Comparison of ENCODE assay signal across 9 cellular contexts in the genomic region with DNA sequence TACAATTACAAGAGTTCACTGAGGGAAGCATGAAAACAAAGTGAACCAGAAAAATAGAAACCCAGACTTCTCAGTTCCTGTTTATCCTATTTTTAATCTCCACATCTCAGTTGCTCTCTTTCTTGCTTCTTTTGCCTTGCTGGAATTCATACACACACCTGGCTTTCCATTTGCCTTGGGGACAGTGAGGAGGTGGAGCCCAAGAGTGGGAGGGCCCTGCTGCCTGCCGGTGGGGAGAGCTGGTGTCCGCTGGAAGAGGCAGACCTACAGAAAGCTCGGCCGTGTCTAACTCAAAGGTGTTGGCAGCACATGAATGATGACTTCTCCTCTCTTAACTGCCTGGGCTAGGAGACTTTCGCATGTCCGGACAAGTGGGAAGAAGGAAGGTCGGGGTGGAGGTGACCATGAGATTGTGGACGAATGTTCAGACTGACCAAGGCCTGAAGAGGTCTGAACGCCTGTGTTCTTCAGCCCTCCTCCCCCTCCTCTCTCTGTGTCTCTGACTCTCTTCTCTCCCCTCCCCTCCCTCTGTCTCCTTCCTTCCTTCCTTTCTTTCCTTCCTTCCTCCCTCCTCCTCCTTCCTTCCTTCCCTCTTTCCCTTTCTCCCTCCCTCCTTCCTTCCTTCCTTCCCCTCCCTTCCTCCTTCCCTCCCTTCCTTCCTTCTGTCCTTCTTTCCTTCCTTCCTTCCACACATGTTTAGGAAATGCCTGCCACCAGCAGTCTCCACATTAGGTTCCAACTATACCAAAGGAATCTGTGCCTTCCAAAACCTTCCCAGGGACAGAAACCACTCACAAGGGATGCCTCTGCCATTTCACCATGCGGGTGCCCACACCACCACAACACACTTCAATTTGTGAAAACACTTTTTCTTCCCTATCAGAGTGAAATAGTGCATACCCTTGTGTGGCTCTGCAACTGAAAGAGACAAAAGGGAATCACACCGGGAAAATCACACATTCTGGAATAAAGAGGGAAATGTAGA.
DNase-seq lines count a peak whose midpoint lies in the region; ATAC-seq and TF ChIP-seq lines count a peak whose summit lies in the region.
"Had no signal": no experiment of that assay in that cellular context is flagged by ENCODE, and none has a peak within 500 bp of the region (broad histone marks: within the 10 kb centered on the region; RNA-seq: fewer than 3 reads in every experiment).

No MANE protein-coding gene starts in this region.

- no peaks in the 10 kb centered on the region for H4K20me1 ChIP-seq in smooth muscle cell (ENCODE audit: low read depth)

- H3K27ac ChIP-seq in foreskin keratinocyte (peak overlapping the region; percentile 56), smooth muscle cell (ENCODE audit: low read depth) (peak overlapping the region; percentile 94)

- no peaks in the 10 kb centered on the region for H3K9me3 ChIP-seq in smooth muscle cell (replicated peaks; ENCODE audit: low read depth)

- no peak for TF ChIP-seq CTCF in foreskin keratinocyte (conservative IDR thresholded peaks at IDR 0.05)
- no peak for TF ChIP-seq CTCF in smooth muscle cell (IDR thresholded peaks at IDR 0.05; ENCODE audit: borderline replicate concordance, insufficient read depth, poor library complexity, severe bottlenecking)

- peaks cover 18% of the 10 kb centered on the region for H3F3A ChIP-seq in smooth muscle cell (ENCODE audit: low read depth)

- DNase-seq in NCI-H510A treated with DMSO at 0.1 percent for 48 hours (lab: John Stamatoyannopoulos, UW) = peak; percentile 37
- DNase-seq in NCI-H510A (lab: John Stamatoyannopoulos, UW) = no peak
- DNase-seq in NOMO-1 treated with DMSO at 0.1 percent for 48 hours (lab: John Stamatoyannopoulos, UW; ENCODE audit: unreplicated experiment) = peak; percentile 37
- DNase-seq in foreskin keratinocyte = peak in 1 of 2 donors; percentile 52
- no peak for DNase-seq in smooth muscle cell (lab: John Stamatoyannopoulos, UW; ENCODE audit: unreplicated experiment)
- DNase-seq in cerebellar nuclear complex (lab: John Stamatoyannopoulos, UW) = no peak
- no peak for DNase-seq in GM19238 (ENCODE audit: insufficient read length, low spot score)
- DNase-seq: activated CD8-positive, alpha-beta memory T cell treated with anti-CD3 and anti-CD28 coated beads for 24 hours had no signal

- H3K27me3 ChIP-seq in foreskin keratinocyte (no peaks in the 10 kb centered on the region), smooth muscle cell (ENCODE audit: low read depth) (no peaks in the 10 kb centered on the region)

- no peak overlapping the region for H3K4me3 ChIP-seq in smooth muscle cell

- peak; percentile 31 for ATAC-seq in foreskin keratinocyte
- ATAC-seq in HG02840 (IDR thresholded peaks at IDR 0.05; ENCODE audit: low FRiP score, unreplicated experiment) = no peak

- H3K36me3 ChIP-seq in smooth muscle cell (ENCODE audit: low read depth) = no peaks in the 10 kb centered on the region

- H3K9ac ChIP-seq in smooth muscle cell (ENCODE audit: low read depth) = peak overlapping the region; percentile 49

- H3K4me2 ChIP-seq in smooth muscle cell = peak overlapping the region; percentile 45

- H3K4me1 ChIP-seq in foreskin keratinocyte (peaks cover 21% of the 10 kb centered on the region), smooth muscle cell (ENCODE audit: low read depth) (peaks cover 18% of the 10 kb centered on the region)

- peak overlapping the region; percentile 53 for H2AFZ ChIP-seq in smooth muscle cell (ENCODE audit: low read depth)

- H3K79me2 ChIP-seq in smooth muscle cell (ENCODE audit: low read depth) = no peaks in the 10 kb centered on the region

- 49% methylated on average over 11 of the region's 11 CpGs for WGBS in smooth muscle cell (ENCODE audit: low lambda C conversion rate)

Comparison
In these comparisons a context has a peak if more than half of its experiments do, and no peak if none do; other contexts are left out.
1. DNase-seq: peak in NCI-H510A treated with DMSO at 0.1 percent for 48 hours (single experiment) and NOMO-1 treated with DMSO at 0.1 percent for 48 hours (single experiment); none in NCI-H510A (single experiment), smooth muscle cell (single experiment), cerebellar nuclear complex (0 of 2) and GM19238 (single experiment).